In the genomic region with DNA sequence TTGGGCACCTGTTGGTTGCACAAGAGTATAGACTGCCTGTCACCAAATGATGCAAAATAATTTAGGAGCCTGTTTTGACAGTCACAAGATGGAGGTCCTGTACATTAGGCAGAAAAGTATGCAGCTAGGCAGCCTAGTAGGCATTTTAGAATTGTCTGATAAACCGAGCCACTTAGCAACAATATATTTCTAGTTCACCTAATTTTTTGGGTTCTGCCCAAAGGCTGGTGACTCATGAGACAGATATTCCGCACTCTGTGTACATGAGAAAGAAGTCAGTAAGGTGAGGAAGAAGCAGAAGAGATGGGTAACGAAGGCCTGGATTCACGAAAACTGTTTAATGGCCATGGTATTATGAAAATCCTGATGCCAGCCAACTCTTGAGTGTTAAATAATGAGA, we compare ENCODE assay signal across 23 cellular contexts. TPM values are rescaled to one million over a fixed set of nuclear protein-coding genes. Genes with fewer than 3 reads are reported as not detected.
"Had no signal": no experiment of that assay in that cellular context is flagged by ENCODE, and none has a peak within 500 bp of the region (broad histone marks: within the 10 kb centered on the region; RNA-seq: fewer than 3 reads in every experiment).

No MANE protein-coding gene starts in this region.

- H3K4me3 Mint-ChIP-seq: activated naive CD8-positive, alpha-beta T cell; naive thymus-derived CD8-positive, alpha-beta T cell; stimulated activated naive CD8-positive, alpha-beta T cell treated with anti-CD3 and anti-CD28 coated beads, Interleukin-15, amount 100 ng/mL, for 72 hours had no signal

- ATAC-seq: naive thymus-derived CD8-positive, alpha-beta T cell; stimulated activated naive CD8-positive, alpha-beta T cell treated with anti-CD3 and anti-CD28 coated beads, Interleukin-15, amount 100 ng/mL, for 72 hours had no signal

- H3K27me3 Mint-ChIP-seq: activated naive CD8-positive, alpha-beta T cell; naive thymus-derived CD8-positive, alpha-beta T cell; stimulated activated naive CD8-positive, alpha-beta T cell treated with anti-CD3 and anti-CD28 coated beads, Interleukin-15, amount 100 ng/mL, for 72 hours had no signal

- H3K36me3 Mint-ChIP-seq: activated naive CD8-positive, alpha-beta T cell; naive thymus-derived CD8-positive, alpha-beta T cell had no signal

- H3K4me3 ChIP-seq: colonic mucosa, mucosa of descending colon, testis had no signal

- DNase-seq: activated CD4-positive, alpha-beta T cell treated with anti-CD3 and anti-CD28 coated beads, Interleukin-2, amount 50 U/mL, for 48 hours; activated CD4-positive, CD25-positive, alpha-beta regulatory T cell treated with anti-CD3 and anti-CD28 coated beads, Interleukin-2, amount 50 U/mL, for 72 hours; activated gamma-delta T cell; activated T-cell treated with anti-CD3 and anti-CD28 coated beads, Interleukin-2, amount 50 U/mL, for 48 hours; amygdala; effector memory CD4-positive, alpha-beta T cell; hypothalamus; left cardiac atrium; mucosa of descending colon; naive thymus-derived CD8-positive, alpha-beta T cell; posterior cingulate gyrus; stimulated activated CD4-positive, alpha-beta T cell treated with anti-CD3 and anti-CD28 coated beads, Interleukin-15, amount 100 ng/mL, for 24 hours; stimulated activated CD4-positive, alpha-beta T cell treated with anti-CD3 and anti-CD28 coated beads, Interleukin-4, amount 100 ng/mL, for 24 hours; stimulated activated naive CD8-positive, alpha-beta T cell treated with anti-CD3 and anti-CD28 coated beads, Interleukin-15, amount 100 ng/mL, for 72 hours; testis had no signal

- H3K27ac Mint-ChIP-seq: activated naive CD8-positive, alpha-beta T cell; stimulated activated naive CD8-positive, alpha-beta T cell treated with anti-CD3 and anti-CD28 coated beads, Interleukin-15, amount 100 ng/mL, for 72 hours had no signal

- H3K9me3 Mint-ChIP-seq: naive thymus-derived CD8-positive, alpha-beta T cell; stimulated activated naive CD8-positive, alpha-beta T cell treated with anti-CD3 and anti-CD28 coated beads, Interleukin-15, amount 100 ng/mL, for 72 hours had no signal

RNA-seq across cellular contexts. Expression of a gene that starts 23.6 kb away (rescaled TPM):
- total RNA-seq: cardiac septum; colonic mucosa; glomerular endothelial cell; left cardiac atrium; lung microvascular endothelial cell; mucosa of descending colon; naive thymus-derived CD8-positive, alpha-beta T cell; skeletal muscle tissue; T-helper 2 cell treated with Interferon-gamma antibody and Interleukin-4, amounts not matched to agents 100 ng/mL and 5 ng/mL, for 36 hours; ureter had no signal
- polyA plus RNA-seq: naive thymus-derived CD8-positive, alpha-beta T cell had no signal
